29 cellular contexts compared by ENCODE assay signal in genomic region chr10:116430288-116430687, GRCh38. TPM values are rescaled to one million over a fixed set of nuclear protein-coding genes. Genes with fewer than 3 reads are reported as not detected.
"Had no signal": no experiment of that assay in that cellular context is flagged by ENCODE, and none has a peak within 500 bp of the region (broad histone marks: within the 10 kb centered on the region; RNA-seq: fewer than 3 reads in every experiment).

No MANE protein-coding gene starts in this region.

- H3K4me3 ChIP-seq: ascending aorta, body of pancreas, cardiac muscle cell had no signal

- ATAC-seq: activated naive CD4-positive, alpha-beta T cell treated with anti-CD3 and anti-CD28 coated beads, Interleukin-2, amount 50 U/mL, for 72 hours; activated naive CD8-positive, alpha-beta T cell treated with anti-CD3 and anti-CD28 coated beads, Interleukin-2, amount 50 U/mL, for 24 hours; activated T-cell treated with anti-CD3 and anti-CD28 coated beads, Interleukin-2, amount 50 U/mL, for 4 hours; body of pancreas; Panc1; T-helper 17 cell had no signal

- H3K4me2 ChIP-seq: KMS-11 had no signal

- H3K9me3 ChIP-seq: ascending aorta, body of pancreas had no signal

- DNase-seq: activated B cell treated with CpG ODN at 0.5 μM for 24 hours; activated CD4-positive, alpha-beta memory T cell treated with anti-CD3 and anti-CD28 coated beads for 36 hours; activated CD4-positive, alpha-beta T cell treated with anti-CD3 and anti-CD28 coated beads, Interleukin-2, amount 10 ng/mL, durations not matched to agents 7 days and 5 days; activated CD8-positive, alpha-beta memory T cell treated with anti-CD3 and anti-CD28 coated beads for 24 hours; activated effector memory CD4-positive, alpha-beta T cell treated with anti-CD3 and anti-CD28 coated beads, Interleukin-2, amount 50 U/mL, for 16 hours; activated naive CD4-positive, alpha-beta T cell treated with Interleukin-2 at 50 U/mL for 16 hours; activated naive CD8-positive, alpha-beta T cell treated with anti-CD3 and anti-CD28 coated beads, Interleukin-2, amount 50 U/mL, for 24 hours; activated T-cell treated with anti-CD3 and anti-CD28 coated beads, Interleukin-2, amount 50 U/mL, for 4 hours; amniotic stem cell; body of pancreas; NCI-H1930; NCI-H2171; NCI-H2227 treated with DMSO at 0.1 percent for 48 hours; NCI-H446 treated with DMSO at 0.1 percent for 48 hours; NCI-H524 treated with DMSO at 0.1 percent for 48 hours; NCI-H774; NK-92 treated with Interleukin-12 subunit alpha and Interleukin-12 subunit beta, amount 100 ng/mL, for 24 hours; OCI-M1; RPMI8226; SHP77; T-helper 17 cell; T1000 had no signal

- H3K36me3 Mint-ChIP-seq: activated CD4-positive, alpha-beta memory T cell treated with anti-CD3 and anti-CD28 coated beads for 36 hours; activated naive CD4-positive, alpha-beta T cell treated with anti-CD3 and anti-CD28 coated beads, Interleukin-2, amount 50 U/mL, for 72 hours; IgD-negative memory B cell had no signal

- H3K4me1 Mint-ChIP-seq: activated B cell treated with CpG ODN at 0.5 μM for 24 hours; activated CD4-positive, alpha-beta T cell treated with anti-CD3 and anti-CD28 coated beads, Interleukin-2, amount 10 ng/mL, durations not matched to agents 7 days and 5 days; activated naive CD8-positive, alpha-beta T cell treated with anti-CD3 and anti-CD28 coated beads, Interleukin-2, amount 50 U/mL, for 24 hours; IgD-negative memory B cell; T-helper 17 cell had no signal

- H3K9ac ChIP-seq: KMS-11 had no signal

- H3K27ac ChIP-seq: ascending aorta, body of pancreas, cardiac muscle cell, KMS-11 had no signal

- H3K27me3 ChIP-seq: ascending aorta, body of pancreas, cardiac muscle cell had no signal

- H3K36me3 ChIP-seq: ascending aorta, cardiac muscle cell had no signal

- FAIRE-seq: TTC549 had no signal

- H3K9me3 Mint-ChIP-seq: activated B cell treated with CpG ODN at 0.5 μM for 24 hours; activated CD4-positive, alpha-beta memory T cell treated with anti-CD3 and anti-CD28 coated beads for 36 hours; activated CD4-positive, alpha-beta T cell treated with anti-CD3 and anti-CD28 coated beads, Interleukin-2, amount 10 ng/mL, durations not matched to agents 7 days and 5 days; activated naive CD4-positive, alpha-beta T cell treated with anti-CD3 and anti-CD28 coated beads, Interleukin-2, amount 50 U/mL, for 72 hours; activated naive CD8-positive, alpha-beta T cell treated with anti-CD3 and anti-CD28 coated beads, Interleukin-2, amount 50 U/mL, for 24 hours; activated T-cell treated with anti-CD3 and anti-CD28 coated beads, Interleukin-2, amount 50 U/mL, for 4 hours had no signal

- H3K27me3 Mint-ChIP-seq: activated B cell treated with CpG ODN at 0.5 μM for 24 hours, IgD-negative memory B cell, T-helper 17 cell had no signal

- H3K4me3 Mint-ChIP-seq: activated B cell treated with CpG ODN at 0.5 μM for 24 hours; activated CD4-positive, alpha-beta memory T cell treated with anti-CD3 and anti-CD28 coated beads for 36 hours; activated CD4-positive, alpha-beta T cell treated with anti-CD3 and anti-CD28 coated beads, Interleukin-2, amount 10 ng/mL, durations not matched to agents 7 days and 5 days; activated naive CD8-positive, alpha-beta T cell treated with anti-CD3 and anti-CD28 coated beads, Interleukin-2, amount 50 U/mL, for 24 hours; activated T-cell treated with anti-CD3 and anti-CD28 coated beads, Interleukin-2, amount 50 U/mL, for 4 hours; IgD-negative memory B cell; T-helper 17 cell had no signal

- H3K27ac Mint-ChIP-seq: activated B cell treated with CpG ODN at 0.5 μM for 24 hours; activated CD4-positive, alpha-beta memory T cell treated with anti-CD3 and anti-CD28 coated beads for 36 hours; activated CD4-positive, alpha-beta T cell treated with anti-CD3 and anti-CD28 coated beads, Interleukin-2, amount 10 ng/mL, durations not matched to agents 7 days and 5 days; activated naive CD4-positive, alpha-beta T cell treated with anti-CD3 and anti-CD28 coated beads, Interleukin-2, amount 50 U/mL, for 72 hours; activated naive CD8-positive, alpha-beta T cell treated with anti-CD3 and anti-CD28 coated beads, Interleukin-2, amount 50 U/mL, for 24 hours; IgD-negative memory B cell; T-helper 17 cell had no signal

- H3K4me1 ChIP-seq: ascending aorta had no signal

RNA-seq across cellular contexts. Expression of gene PNLIPRP3, which starts 2.6 kb away (rescaled TPM):
- total RNA-seq: activated B cell treated with CpG ODN at 0.5 μM for 24 hours; activated CD4-positive, alpha-beta memory T cell treated with anti-CD3 and anti-CD28 coated beads for 36 hours; activated CD4-positive, alpha-beta T cell treated with anti-CD3 and anti-CD28 coated beads, Interleukin-2, amount 10 ng/mL, durations not matched to agents 7 days and 5 days; activated naive CD4-positive, alpha-beta T cell treated with anti-CD3 and anti-CD28 coated beads, Interleukin-2, amount 50 U/mL, for 72 hours; activated T-cell treated with anti-CD3 and anti-CD28 coated beads, Interleukin-2, amount 50 U/mL, for 4 hours; ascending aorta; body of pancreas; cardiac muscle cell; T-helper 17 cell had no signal
- polyA plus RNA-seq: cardiac muscle cell, IgD-negative memory B cell had no signal
